19 cellular contexts compared by ENCODE assay signal in the genomic region with DNA sequence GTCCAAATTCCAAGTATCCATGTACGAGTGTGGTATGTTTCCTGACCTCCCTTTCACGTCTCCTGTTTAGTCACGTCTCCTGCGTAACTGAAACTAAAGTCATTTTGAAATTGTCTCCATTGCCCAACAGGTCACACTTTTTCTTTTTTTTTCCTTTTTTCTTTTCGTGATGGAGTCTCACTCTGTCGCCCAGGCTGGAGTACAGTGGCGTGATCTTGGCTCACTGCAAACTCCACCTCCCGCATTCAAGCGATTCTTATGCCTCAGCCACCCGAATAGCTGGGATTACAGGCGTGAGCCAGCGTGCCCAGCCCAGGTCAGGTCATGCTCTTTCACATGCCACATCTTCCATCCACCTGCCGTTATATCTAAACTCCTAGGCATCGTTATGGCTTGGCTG. TPM values are rescaled to one million over a fixed set of nuclear protein-coding genes. Genes with fewer than 3 reads are reported as not detected.
"Had no signal": no experiment of that assay in that cellular context is flagged by ENCODE, and none has a peak within 500 bp of the region (broad histone marks: within the 10 kb centered on the region; RNA-seq: fewer than 3 reads in every experiment).

No MANE protein-coding gene starts in this region.

- H3K27ac Mint-ChIP-seq: mesothelial cell of epicardium; T-helper 2 cell treated with Interferon-gamma antibody and Interleukin-4, amounts not matched to agents 5 μg/mL and 100 μg/mL, for 36 hours had no signal

- H3K27me3 ChIP-seq: adrenal gland, ovary, sigmoid colon, stomach, testis had no signal

- H3K9me3 Mint-ChIP-seq: mesothelial cell of epicardium; T-helper 2 cell treated with Interferon-gamma antibody and Interleukin-4, amounts not matched to agents 5 μg/mL and 100 μg/mL, for 36 hours had no signal

- H3K27ac ChIP-seq: adrenal gland, lower lobe of right lung, ovary, sigmoid colon, stomach, testis had no signal

- ATAC-seq: lower lobe of right lung had no signal

- DNase-seq: activated CD4-positive, CD25-positive, alpha-beta regulatory T cell treated with anti-CD3 and anti-CD28 coated beads, Interleukin-2, amount 50 U/mL, for 72 hours; activated effector memory CD4-positive, alpha-beta T cell treated with Interleukin-2 at 50 U/mL for 16 hours; activated naive CD4-positive, alpha-beta T cell treated with anti-CD3 and anti-CD28 coated beads, Interleukin-2, amount 50 U/mL, for 16 hours; activated T-cell treated with anti-CD3 and anti-CD28 coated beads for 4 hours; adrenal gland; caudate nucleus; head of caudate nucleus; lower lobe of right lung; ovary; sigmoid colon; stimulated activated CD4-positive, alpha-beta T cell treated with anti-CD3 and anti-CD28 coated beads, Interleukin-1b, Interleukin-23, amount 100 ng/mL, for 48 hours; stomach; SW 1271; testis had no signal

- H3K4me1 ChIP-seq: adrenal gland, lower lobe of right lung, sigmoid colon, stomach had no signal

- H3K9me3 ChIP-seq: adrenal gland, lower lobe of right lung, ovary, sigmoid colon, stomach, testis had no signal

- H3K4me3 ChIP-seq: adrenal gland, lower lobe of right lung, ovary, sigmoid colon, stomach, testis had no signal

- H3K36me3 ChIP-seq: adrenal gland, lower lobe of right lung, ovary, sigmoid colon, stomach had no signal

- H3K4me3 Mint-ChIP-seq: mesothelial cell of epicardium; T-helper 2 cell treated with Interferon-gamma antibody and Interleukin-4, amounts not matched to agents 5 μg/mL and 100 μg/mL, for 36 hours had no signal

RNA-seq across cellular contexts. Expression of a gene that starts 38.2 kb away (rescaled TPM):
- total RNA-seq: myocyte, ureter had no signal
- polyA plus RNA-seq: fibroblast of lung had no signal
